In the genomic region with DNA sequence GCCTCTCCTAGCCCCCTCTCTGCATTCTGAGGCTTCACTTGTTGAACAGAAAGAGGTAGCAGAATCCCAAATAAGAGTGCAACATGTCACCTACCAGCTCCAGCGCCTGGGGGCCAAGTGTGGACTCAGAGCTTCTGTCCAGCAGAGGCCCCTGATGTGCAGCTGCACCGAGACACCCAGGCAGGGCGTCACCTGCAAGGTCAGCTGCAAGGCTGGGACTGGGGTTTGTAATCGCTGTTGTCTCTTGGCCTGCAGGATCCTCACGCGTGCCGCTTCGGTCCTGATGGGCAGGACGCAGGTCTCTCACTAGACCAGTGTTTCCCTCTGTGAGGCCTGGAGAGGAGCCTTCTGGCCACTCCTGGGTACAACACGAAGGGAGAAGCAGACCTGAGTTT, we compare ENCODE assay signal across 15 cellular contexts. TPM values are rescaled to one million over a fixed set of nuclear protein-coding genes. Genes with fewer than 3 reads are reported as not detected.
DNase-seq lines count a peak whose midpoint lies in the region; ATAC-seq and TF ChIP-seq lines count a peak whose summit lies in the region.
"Had no signal": no experiment of that assay in that cellular context is flagged by ENCODE, and none has a peak within 500 bp of the region (broad histone marks: within the 10 kb centered on the region; RNA-seq: fewer than 3 reads in every experiment).

No MANE protein-coding gene starts in this region.

- DNase-seq in chondrocyte (ENCODE audit: low spot score) (peak; percentile 74), neuronal stem cell (ENCODE audit: low spot score) (no peak), LoVo (ENCODE audit: low spot score) (no peak), stomach (no peak)
- no peak for DNase-seq in effector memory CD8-positive, alpha-beta T cell
- DNase-seq in activated CD8-positive, alpha-beta T cell treated with anti-CD3 and anti-CD28 coated beads, Interleukin-2, amount 10 ng/mL, durations not matched to agents 7 days and 5 days: no peak
- DNase-seq: CD4-positive, CD25-positive, alpha-beta regulatory T cell; DMS53; GF-D8; GM23248; H7 had no signal

- ATAC-seq in effector memory CD8-positive, alpha-beta T cell (replicated peaks): no peak
- no peak for ATAC-seq in activated CD8-positive, alpha-beta T cell treated with anti-CD3 and anti-CD28 coated beads, Interleukin-2, amount 10 ng/mL, durations not matched to agents 7 days and 5 days
- ATAC-seq: A549 had no signal

- H4K8ac ChIP-seq in neuronal stem cell (ENCODE audit: low read depth, low read length): no peak overlapping the region

- POLR2A ChIA-PET in HEK293 (lab: Yijun Ruan, JAX): no interaction called here
- POLR2A ChIA-PET in activated CD8-positive, alpha-beta T cell treated with anti-CD3 and anti-CD28 coated beads, Interleukin-2, amount 10 ng/mL, durations not matched to agents 7 days and 5 days (lab: Charles Lee): no interaction called here

- H3K4ac ChIP-seq in neuronal stem cell (ENCODE audit: low read length): no peak overlapping the region

- TF ChIP-seq POLR2A in stomach (IDR thresholded peaks at IDR 0.05): no peak

- peaks cover 4% of the 10 kb centered on the region for H3K79me1 ChIP-seq in neuronal stem cell (ENCODE audit: low read depth, low read length)

- intact Hi-C loops in stomach (cut with DNase I; ENCODE audit: low total_unique reads): no loop called here

- peaks cover 25% of the 10 kb centered on the region for H3K27me3 Mint-ChIP-seq in chondrocyte (ENCODE audit: low read depth)
- no peaks in the 10 kb centered on the region for H3K27me3 Mint-ChIP-seq in effector memory CD8-positive, alpha-beta T cell
- no peaks in the 10 kb centered on the region for H3K27me3 Mint-ChIP-seq in activated CD8-positive, alpha-beta T cell treated with anti-CD3 and anti-CD28 coated beads, Interleukin-2, amount 10 ng/mL, durations not matched to agents 7 days and 5 days (ENCODE audit: low read depth)
- H3K27me3 Mint-ChIP-seq: CD4-positive, CD25-positive, alpha-beta regulatory T cell had no signal

- WGBS in neuronal stem cell (ENCODE audit: extremely low coverage in 2 of 2, insufficient read length in 2 of 2, insufficient replicate concordance in 1 of 2), 2 donors: no CpG with 5 or more reads among the region's 10 CpGs
- WGBS in stomach, 5 donors: 83 to 91% (median 90%) methylated on average over 9 to 10 of the region's 10 CpGs

- peaks cover 28% of the 10 kb centered on the region for H4K20me1 ChIP-seq in BLaER1

- no peak overlapping the region for H3K27ac Mint-ChIP-seq in chondrocyte (ENCODE audit: unreplicated experiment)
- no peak overlapping the region for H3K27ac Mint-ChIP-seq in effector memory CD8-positive, alpha-beta T cell
- no peak overlapping the region for H3K27ac Mint-ChIP-seq in activated CD8-positive, alpha-beta T cell treated with anti-CD3 and anti-CD28 coated beads, Interleukin-2, amount 10 ng/mL, durations not matched to agents 7 days and 5 days
- H3K27ac Mint-ChIP-seq: CD4-positive, CD25-positive, alpha-beta regulatory T cell had no signal

- no peaks in the 10 kb centered on the region for H3K9me3 Mint-ChIP-seq in chondrocyte (ENCODE audit: low read depth)
- H3K9me3 Mint-ChIP-seq in effector memory CD8-positive, alpha-beta T cell: no peaks in the 10 kb centered on the region
- H3K9me3 Mint-ChIP-seq in activated CD8-positive, alpha-beta T cell treated with anti-CD3 and anti-CD28 coated beads, Interleukin-2, amount 10 ng/mL, durations not matched to agents 7 days and 5 days (ENCODE audit: insufficient read depth): no peaks in the 10 kb centered on the region

- peaks cover 68% of the 10 kb centered on the region for H3K4me1 ChIP-seq in BLaER1
- peaks cover 6% of the 10 kb centered on the region; the same call in 1 of the 2 replicates for H3K4me1 ChIP-seq in HEK293 (ENCODE audit: control insufficient read depth, insufficient read depth, low read length)
- peaks cover 2 to 18% of the 10 kb centered on the region in 2 donors for H3K4me1 ChIP-seq in neuronal stem cell (ENCODE audit: control insufficient read depth in 2 of 2, insufficient read depth in 1 of 2, low read depth in 1 of 2, low read length in 2 of 2)
- H3K4me1 ChIP-seq in stomach: peaks cover 28 to 43% (median 39%) of the 10 kb centered on the region in 4 donors

- H3K9me3 ChIP-seq in BLaER1 (no peaks in the 10 kb centered on the region), HEK293 (ENCODE audit: control insufficient read depth, insufficient read depth, low read depth, low read length) (no peaks in the 10 kb centered on the region), neuronal stem cell (replicated peaks in 1 of 2; ENCODE audit: control insufficient read depth in 2 of 2, insufficient read depth in 1 of 2, low read depth in 1 of 2, low read length in 2 of 2) (no peaks in the 10 kb centered on the region), stomach (no peaks in the 10 kb centered on the region)
- H3K9me3 ChIP-seq: A549 had no signal

- no peak overlapping the region for H3K23ac ChIP-seq in neuronal stem cell (ENCODE audit: low read depth, low read length, poor library complexity)

- H2BK120ac ChIP-seq in neuronal stem cell (ENCODE audit: low read depth, low read length): no peak overlapping the region

- no peak overlapping the region for H4K91ac ChIP-seq in neuronal stem cell (ENCODE audit: low read depth, low read length, poor library complexity)

- TF ChIP-seq EP300 in stomach (IDR thresholded peaks at IDR 0.05): no peak

- H3K18ac ChIP-seq in neuronal stem cell (ENCODE audit: low read length): no peak overlapping the region

- H3K4me1 Mint-ChIP-seq in chondrocyte (ENCODE audit: low read depth): peaks cover 17% of the 10 kb centered on the region
- peaks cover 16 to 19% of the 10 kb centered on the region in 2 donors for H3K4me1 Mint-ChIP-seq in effector memory CD8-positive, alpha-beta T cell (ENCODE audit: low read depth in 2 of 2)
- H3K4me1 Mint-ChIP-seq in activated CD8-positive, alpha-beta T cell treated with anti-CD3 and anti-CD28 coated beads, Interleukin-2, amount 10 ng/mL, durations not matched to agents 7 days and 5 days (ENCODE audit: low read depth): peaks cover 33% of the 10 kb centered on the region

- H2BK12ac ChIP-seq in neuronal stem cell (ENCODE audit: low read length): no peak overlapping the region

- no peak for TF ChIP-seq CTCF in HEK293 (tag by site-specific recombination; IDR thresholded peaks at IDR 0.05)
- TF ChIP-seq CTCF in chondrocyte (IDR thresholded peaks at IDR 0.05): no peak
- no peak for TF ChIP-seq CTCF in stomach (IDR thresholded peaks at IDR 0.05)

- H3K14ac ChIP-seq in neuronal stem cell (ENCODE audit: low read length): no peak overlapping the region

- no peak overlapping the region for H2AFZ ChIP-seq in neuronal stem cell (ENCODE audit: low read length)
- H2AFZ ChIP-seq: GM23248 had no signal

- peaks cover 2% of the 10 kb centered on the region for H3K36me3 Mint-ChIP-seq in chondrocyte (ENCODE audit: low read depth)
- H3K36me3 Mint-ChIP-seq in effector memory CD8-positive, alpha-beta T cell (ENCODE audit: insufficient read depth): no peaks in the 10 kb centered on the region
- peaks cover 3% of the 10 kb centered on the region for H3K36me3 Mint-ChIP-seq in activated CD8-positive, alpha-beta T cell treated with anti-CD3 and anti-CD28 coated beads, Interleukin-2, amount 10 ng/mL, durations not matched to agents 7 days and 5 days (ENCODE audit: low read depth)
- H3K36me3 Mint-ChIP-seq: CD4-positive, CD25-positive, alpha-beta regulatory T cell had no signal

- no peaks in the 10 kb centered on the region for H3K36me3 ChIP-seq in BLaER1
- peaks cover 0 to 17% of the 10 kb centered on the region in 2 experiments; a peak in 1 of 3 replicates for H3K36me3 ChIP-seq in HEK293 (ENCODE audit: control insufficient read depth in 2 of 2, insufficient read depth in 1 of 2, low read length in 2 of 2)
- H3K36me3 ChIP-seq in neuronal stem cell (replicated peaks in 1 of 2; ENCODE audit: control insufficient read depth in 2 of 2, insufficient read depth in 2 of 2, low read length in 2 of 2): no peaks in the 10 kb centered on the region
- no peaks in the 10 kb centered on the region for H3K36me3 ChIP-seq in stomach

- H3K4me3 ChIP-seq in BLaER1: no peak overlapping the region
- H3K4me3 ChIP-seq in HEK293 (ENCODE audit: low read depth, low read length): no peak overlapping the region
- no peak overlapping the region for H3K4me3 ChIP-seq in neuronal stem cell (ENCODE audit: low read length in 2 of 2)
- no peak overlapping the region for H3K4me3 ChIP-seq in stomach
- H3K4me3 ChIP-seq: A549, GM23248 had no signal

- peak overlapping the region; percentile 72 for H3K4me2 ChIP-seq in BLaER1
- no peak overlapping the region for H3K4me2 ChIP-seq in neuronal stem cell (ENCODE audit: insufficient read depth, low read length, poor library complexity, severe bottlenecking)
- H3K4me2 ChIP-seq: A549 had no signal

- H3K9ac ChIP-seq in BLaER1 (no peak overlapping the region), neuronal stem cell (ENCODE audit: low read depth, low read length, poor library complexity) (no peak overlapping the region)
- H3K9ac ChIP-seq: GM23248 had no signal

- H2AK5ac ChIP-seq in neuronal stem cell (ENCODE audit: low read depth, low read length): no peak overlapping the region

- no peak overlapping the region for H2BK15ac ChIP-seq in neuronal stem cell (ENCODE audit: low read length)

- H3K27me3 ChIP-seq in BLaER1 (peaks cover 33% of the 10 kb centered on the region), neuronal stem cell (ENCODE audit: control insufficient read depth in 3 of 3, insufficient read depth in 3 of 3, low read depth in 1 of 3, low read length in 3 of 3) (peaks cover 21 to 37% (median 28%) of the 10 kb centered on the region in 3 experiments), stomach (peaks cover 6 to 52% (median 36%) of the 10 kb centered on the region in 3 donors)

- peak overlapping the region; percentile 42 for H2BK5ac ChIP-seq in neuronal stem cell (ENCODE audit: low read length)

- CTCF ChIA-PET in HEK293 (lab: Yijun Ruan, JAX): no interaction called here
- CTCF ChIA-PET in activated CD8-positive, alpha-beta T cell treated with anti-CD3 and anti-CD28 coated beads, Interleukin-2, amount 10 ng/mL, durations not matched to agents 7 days and 5 days (lab: Charles Lee): interaction anchor here (1.3 to 8.1 kb wide), 2 partner anchors 19 to 134 kb away, joined by 6 to 81 read pairs; a partner anchor contains a TSS

- no peak overlapping the region for H3K4me3 Mint-ChIP-seq in chondrocyte (ENCODE audit: unreplicated experiment)
- H3K4me3 Mint-ChIP-seq in effector memory CD8-positive, alpha-beta T cell: no peak overlapping the region
- H3K4me3 Mint-ChIP-seq in activated CD8-positive, alpha-beta T cell treated with anti-CD3 and anti-CD28 coated beads, Interleukin-2, amount 10 ng/mL, durations not matched to agents 7 days and 5 days: no peak overlapping the region

- H3K27ac ChIP-seq in BLaER1: no peak overlapping the region
- H3K27ac ChIP-seq in HEK293 (ENCODE audit: extremely low read depth, low read depth, low read length): no peak overlapping the region
- no peak overlapping the region for H3K27ac ChIP-seq in neuronal stem cell (replicated peaks; ENCODE audit: low read length)
- H3K27ac ChIP-seq in stomach: no peak overlapping the region
- H3K27ac ChIP-seq: A549, GM23248 had no signal

RNA-seq across cellular contexts. Expression of a gene that starts 4.3 kb away (rescaled TPM):
- 20.4 to 27.4 TPM (median 24.0 TPM) in 3 replicates for total RNA-seq in chondrocyte
- 17.0 TPM for polyA plus RNA-seq in neuronal stem cell (2013, experiment 1 of 2)
- 16.6 TPM for polyA plus RNA-seq in neuronal stem cell (2013, experiment 2 of 2)
- 10 to 100 TPM; 56.6 to 60.4 TPM for total RNA-seq in activated CD8-positive, alpha-beta T cell treated with anti-CD3 and anti-CD28 coated beads, Interleukin-2, amount 10 ng/mL, durations not matched to agents 7 days and 5 days
- 10 to 100 TPM in 3 of 5 donors, 1 to 10 TPM in 2; 5.4 to 83.4 (median 13.4) TPM for total RNA-seq in stomach
- 10 to 100 TPM; 19.9 to 37.0 (median 24.4) TPM for polyA plus RNA-seq in stomach

RNA-seq across cellular contexts. Expression of a gene that starts 14.8 kb away (rescaled TPM):
- total RNA-seq in chondrocyte: 0.15 to 1.4 TPM (median 0.87 TPM) in 3 replicates
- 0.06 TPM for polyA plus RNA-seq in neuronal stem cell (2013, experiment 1 of 2)
- 0.12 TPM for polyA plus RNA-seq in neuronal stem cell (2013, experiment 2 of 2)
- 100 to 1,000 TPM; 503 to 530 TPM for total RNA-seq in activated CD8-positive, alpha-beta T cell treated with anti-CD3 and anti-CD28 coated beads, Interleukin-2, amount 10 ng/mL, durations not matched to agents 7 days and 5 days
- total RNA-seq in stomach: 10 to 100 TPM in 3 of 5 donors, 1 to 10 TPM in 2; 3.5 to 72.2 (median 14.2) TPM
- polyA plus RNA-seq in stomach: 10 to 100 TPM in 2 of 3 donors, 1 to 10 TPM in 1; 6.7 to 25.3 (median 24.1) TPM
- polyA plus RNA-seq: BJ had no signal

Comparison
In these comparisons a context has a peak if more than half of its experiments do, and no peak if none do; other contexts are left out.
1. RNA of a gene that starts 14.8 kb away (total RNA-seq): 503 to 530 TPM in activated CD8-positive, alpha-beta T cell treated with anti-CD3 and anti-CD28 coated beads, Interleukin-2, amount 10 ng/mL, durations not matched to agents 7 days and 5 days; 3.5 to 72.2 TPM in stomach and 0.15 to 1.4 TPM in chondrocyte; every median in the first group is over 4 times any median in the second.